In genomic region chr5:61330879-61331406, GRCh38 we compare ENCODE assay signal across 8 cellular contexts. TPM values are rescaled to one million over a fixed set of nuclear protein-coding genes. Genes with fewer than 3 reads are reported as not detected.
DNase-seq lines count a peak whose midpoint lies in the region; ATAC-seq, FAIRE-seq and TF ChIP-seq lines count a peak whose summit lies in the region.

No MANE protein-coding gene starts in this region.

- peak overlapping the region; percentile 75 for H2AFZ ChIP-seq in neural cell (ENCODE audit: low read depth, low read length)

- H3K9me2 ChIP-seq in neural cell (ENCODE audit: insufficient read depth, low read length) = no peaks in the 10 kb centered on the region

- H3K27me3 ChIP-seq in CD8-positive, alpha-beta T cell (ENCODE audit: insufficient read depth, low read length) = no peaks in the 10 kb centered on the region
- H3K27me3 ChIP-seq in foreskin keratinocyte (no peaks in the 10 kb centered on the region), neural cell (ENCODE audit: insufficient read depth, low read depth, low read length) (no peaks in the 10 kb centered on the region), tibial artery (no peaks in the 10 kb centered on the region)

- peak overlapping the region; percentile 94 for H3K4me3 ChIP-seq in CD8-positive, alpha-beta T cell (ENCODE audit: low read depth, low read length)
- peak overlapping the region; percentile 99 for H3K4me3 ChIP-seq in neural cell (ENCODE audit: low read length)
- peak overlapping the region; percentile 98 to 99 for H3K4me3 ChIP-seq in tibial artery

- H3K36me3 Mint-ChIP-seq in CD8-positive, alpha-beta T cell = peaks cover 6% of the 10 kb centered on the region

- H3K27ac ChIP-seq in CD8-positive, alpha-beta T cell (ENCODE audit: low read depth, low read length) = peak overlapping the region; percentile 84
- H3K27ac ChIP-seq in foreskin keratinocyte = peak overlapping the region; percentile 75
- peak overlapping the region; percentile 95 for H3K27ac ChIP-seq in neural cell (ENCODE audit: low read length)
- peak overlapping the region; percentile 94 to 96 for H3K27ac ChIP-seq in tibial artery

- peak; percentile 62 for TF ChIP-seq RAD21 in neural cell (conservative IDR thresholded peaks at IDR 0.05)

- H3K36me3 ChIP-seq in CD8-positive, alpha-beta T cell (ENCODE audit: insufficient read depth, low read length) = no peaks in the 10 kb centered on the region
- H3K36me3 ChIP-seq in neural cell (ENCODE audit: insufficient read depth, low read length) (no peaks in the 10 kb centered on the region), tibial artery (no peaks in the 10 kb centered on the region)

- TF ChIP-seq CTCF in CD8-positive, alpha-beta T cell (IDR thresholded peaks at IDR 0.05) = no peak
- TF ChIP-seq CTCF in foreskin keratinocyte (conservative IDR thresholded peaks at IDR 0.05) (peak; percentile 72), neural cell (IDR thresholded peaks at IDR 0.05; ENCODE audit: poor library complexity, severe bottlenecking) (peak; percentile 64), tibial artery (IDR thresholded peaks at IDR 0.05) (peak; percentile 39 to 46)

- peak; percentile 23 for TF ChIP-seq EP300 in neural cell (conservative IDR thresholded peaks at IDR 0.05; ENCODE audit: poor library complexity, severe bottlenecking)

- peak overlapping the region; percentile 81 for H3K27ac Mint-ChIP-seq in CD8-positive, alpha-beta T cell

- peak overlapping the region; percentile 95 for H3K4me3 Mint-ChIP-seq in CD8-positive, alpha-beta T cell

- peaks cover 20% of the 10 kb centered on the region for H3K4me1 ChIP-seq in CD8-positive, alpha-beta T cell (ENCODE audit: insufficient read depth, low read length)
- H3K4me1 ChIP-seq in foreskin keratinocyte (peaks cover 7% of the 10 kb centered on the region), tibial artery (peaks cover 0 to 27% (median 5%) of the 10 kb centered on the region in 4 donors)

- H4K20me1 ChIP-seq in neural cell (ENCODE audit: insufficient read depth) = peaks cover 21% of the 10 kb centered on the region

- no peaks in the 10 kb centered on the region for H3K9me3 Mint-ChIP-seq in CD8-positive, alpha-beta T cell

- H3F3A ChIP-seq in neural cell (ENCODE audit: insufficient read depth, low read length, poor library complexity, severe bottlenecking) = peaks cover 16% of the 10 kb centered on the region

- CTCF ChIA-PET in CD8-positive, alpha-beta T cell (lab: Charles Lee) = interaction anchor here (1.1 to 2.2 kb wide), 6 partner anchors 11 to 327 kb away, joined by 3 to 10 read pairs (median 4); no protein-coding TSS in a partner anchor

- intact Hi-C loops in CD8-positive, alpha-beta T cell (cut with DNase I, micrococcal nuclease) = loop anchor here (1.0 to 10.0 kb wide), 8 partner anchors 49 to 1084 kb away; partner anchors contain the start of genes ERCC8 (in 2 of the 2), NDUFAF2 (in 2 of the 2), IPO11 (in 1 of the 2) and KIF2A (in 1 of the 2)
- intact Hi-C loops in tibial artery (cut with DNase I; ENCODE audit: low total_unique reads) = loop anchor here (5.0 to 10.0 kb wide), 4 partner anchors 76 to 386 kb away; partner anchors contain the start of genes ERCC8, NDUFAF2 and SMIM15

- POLR2A ChIA-PET in CD8-positive, alpha-beta T cell (lab: Charles Lee) = interaction anchor here (0.6 to 2.2 kb wide), 13 partner anchors 11 to 931 kb away, joined by 3 to 18 read pairs (median 4); partner anchors contain the start of genes ERCC8 and NDUFAF2

- peaks cover 43% of the 10 kb centered on the region for H3K4me1 Mint-ChIP-seq in CD8-positive, alpha-beta T cell (ENCODE audit: low read depth)

- no peak for FAIRE-seq in RCC 7860 (lab: Jason Lieb, UNC)

- H3K79me2 ChIP-seq in neural cell (replicated peaks; ENCODE audit: insufficient read depth, low read length) = peaks cover 43% of the 10 kb centered on the region

- peak overlapping the region; percentile 93 for H3K4me2 ChIP-seq in neural cell (ENCODE audit: low read length)

- H3K27me3 Mint-ChIP-seq in CD8-positive, alpha-beta T cell (ENCODE audit: low read depth) = peaks cover 20% of the 10 kb centered on the region

- ATAC-seq in CD8-positive, alpha-beta T cell = peak; percentile 15
- ATAC-seq in GM19397 (IDR thresholded peaks at IDR 0.05; ENCODE audit: unreplicated experiment) (peak; percentile 40), HG03520 (IDR thresholded peaks at IDR 0.05; ENCODE audit: unreplicated experiment) (peak; percentile 16), foreskin keratinocyte (peak; percentile 49)

- no peaks in the 10 kb centered on the region for H3K9me3 ChIP-seq in CD8-positive, alpha-beta T cell (ENCODE audit: low read length)
- no peaks in the 10 kb centered on the region for H3K9me3 ChIP-seq in neural cell (ENCODE audit: low read length)
- H3K9me3 ChIP-seq in tibial artery = no peaks in the 10 kb centered on the region

- DNase-seq in CD8-positive, alpha-beta T cell = peak; percentile 56 to 84 (median 74)
- DNase-seq in RCC 7860 (ENCODE audit: low spot score) = peak; percentile 25
- DNase-seq in activated naive CD4-positive, alpha-beta T cell (lab: John Stamatoyannopoulos, UW) = peak; percentile 22 to 71 (median 43)
- DNase-seq in foreskin keratinocyte = peak; percentile 54 to 77
- peak; percentile 63 to 84 for DNase-seq in tibial artery

- peak overlapping the region; percentile 99 for H3K9ac ChIP-seq in neural cell (ENCODE audit: low read length)

TF ChIP-seq in neural cell, 6 proteins besides CTCF, POLR2A, EP300 and RAD21:
- TF ChIP-seq TAF1 (IDR thresholded peaks at IDR 0.05; ENCODE audit: low read depth) (no peak), EZH2 (IDR thresholded peaks at IDR 0.05; ENCODE audit: borderline replicate concordance, insufficient read depth, low read length, poor library complexity, severe bottlenecking) (no peak), REST (IDR thresholded peaks at IDR 0.05; ENCODE audit: borderline replicate concordance) (peak; percentile 62), POLR2AphosphoS5 (IDR thresholded peaks at IDR 0.05) (no peak), MXI1 (conservative IDR thresholded peaks at IDR 0.05; ENCODE audit: poor library complexity, severe bottlenecking) (peak; percentile 78), SMC3 (conservative IDR thresholded peaks at IDR 0.05; ENCODE audit: poor library complexity) (peak; percentile 78)

RNA-seq across cellular contexts. Expression of gene ZSWIM6, which starts 1.1 kb away (rescaled TPM):
- 1 to 10 TPM; 3.9 to 4.1 TPM for total RNA-seq in CD8-positive, alpha-beta T cell
- total RNA-seq in foreskin keratinocyte = 6.4 and 6.8 TPM in 2 replicates
- polyA plus RNA-seq in foreskin keratinocyte (1.4 and 1.6 TPM in 2 replicates), neural cell (43.6 and 43.8 TPM in 2 replicates)
- 103 and 112 TPM in 2 replicates for polyA minus RNA-seq in neural cell

Comparison
In these comparisons a context has a peak if more than half of its experiments do, and no peak if none do; other contexts are left out.
1. Peak in every context shown above with its lines: DNase-seq, ATAC-seq, H3K4me3 ChIP-seq and H3K27ac ChIP-seq.